In the genomic region with DNA sequence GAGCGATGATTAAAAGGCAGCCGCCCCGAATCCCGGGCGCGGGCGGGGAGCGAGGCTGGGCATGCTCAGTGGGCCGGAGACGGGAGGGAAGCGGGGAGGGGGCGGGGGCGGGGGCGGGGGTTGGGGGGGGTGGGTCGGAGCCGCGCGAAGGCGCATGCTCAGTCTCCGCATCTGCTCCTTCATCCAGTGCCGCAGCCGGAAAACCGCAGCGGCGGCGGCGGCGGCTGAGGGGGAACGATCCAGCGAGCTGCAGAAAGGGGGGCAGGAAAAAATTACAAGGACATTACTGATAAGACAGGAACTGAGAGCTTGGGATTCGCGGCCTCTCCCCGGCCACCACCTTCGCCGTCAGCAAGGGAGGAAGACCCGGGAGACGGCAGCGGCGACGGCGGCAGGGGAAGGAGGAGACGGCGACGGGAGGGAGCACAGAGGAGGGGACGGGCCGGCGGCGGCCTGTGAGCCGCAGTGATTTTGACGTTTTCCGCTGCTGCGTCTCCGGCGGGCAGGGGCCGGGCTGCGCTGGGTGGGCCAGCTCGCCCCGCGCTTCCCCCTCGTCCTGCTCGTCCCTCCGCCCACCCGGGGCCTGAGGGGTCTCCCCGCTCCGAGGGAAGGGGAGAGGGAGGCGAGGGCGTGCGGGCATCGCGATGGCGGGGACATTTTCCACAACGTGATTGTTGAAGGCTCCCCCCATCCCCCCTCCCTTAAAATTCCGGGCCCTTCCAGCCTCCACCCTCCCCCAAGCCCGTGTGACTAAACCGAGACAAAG, we compare ENCODE assay signal across 1 cellular context.
TF ChIP-seq lines count a peak whose summit lies in the region.

A gene with protein sequence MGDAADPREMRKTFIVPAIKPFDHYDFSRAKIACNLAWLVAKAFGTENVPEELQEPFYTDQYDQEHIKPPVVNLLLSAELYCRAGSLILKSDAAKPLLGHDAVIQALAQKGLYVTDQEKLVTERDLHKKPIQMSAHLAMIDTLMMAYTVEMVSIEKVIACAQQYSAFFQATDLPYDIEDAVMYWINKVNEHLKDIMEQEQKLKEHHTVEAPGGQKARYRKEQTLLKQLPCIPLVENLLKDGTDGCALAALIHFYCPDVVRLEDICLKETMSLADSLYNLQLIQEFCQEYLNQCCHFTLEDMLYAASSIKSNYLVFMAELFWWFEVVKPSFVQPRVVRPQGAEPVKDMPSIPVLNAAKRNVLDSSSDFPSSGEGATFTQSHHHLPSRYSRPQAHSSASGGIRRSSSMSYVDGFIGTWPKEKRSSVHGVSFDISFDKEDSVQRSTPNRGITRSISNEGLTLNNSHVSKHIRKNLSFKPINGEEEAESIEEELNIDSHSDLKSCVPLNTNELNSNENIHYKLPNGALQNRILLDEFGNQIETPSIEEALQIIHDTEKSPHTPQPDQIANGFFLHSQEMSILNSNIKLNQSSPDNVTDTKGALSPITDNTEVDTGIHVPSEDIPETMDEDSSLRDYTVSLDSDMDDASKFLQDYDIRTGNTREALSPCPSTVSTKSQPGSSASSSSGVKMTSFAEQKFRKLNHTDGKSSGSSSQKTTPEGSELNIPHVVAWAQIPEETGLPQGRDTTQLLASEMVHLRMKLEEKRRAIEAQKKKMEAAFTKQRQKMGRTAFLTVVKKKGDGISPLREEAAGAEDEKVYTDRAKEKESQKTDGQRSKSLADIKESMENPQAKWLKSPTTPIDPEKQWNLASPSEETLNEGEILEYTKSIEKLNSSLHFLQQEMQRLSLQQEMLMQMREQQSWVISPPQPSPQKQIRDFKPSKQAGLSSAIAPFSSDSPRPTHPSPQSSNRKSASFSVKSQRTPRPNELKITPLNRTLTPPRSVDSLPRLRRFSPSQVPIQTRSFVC (N-terminal part only) (plus strand): TSS at position 161 of the 766 bp plus-strand sequence. CDS start 935 bp downstream, outside the sequence.

TF ChIP-seq in HEK293, 187 proteins besides CTCF, POLR2A, EP300 and RAD21 (continued from another document and continues in another):
- TF ChIP-seq ZNF629 (tag by site-specific recombination; IDR thresholded peaks at IDR 0.05) (peak; percentile 44; the same call in 1 of the 2 replicates), ZNF776 (tag by site-specific recombination; IDR thresholded peaks at IDR 0.05; ENCODE audit: borderline replicate concordance) (no peak), BCL11B (tag by site-specific recombination; IDR thresholded peaks at IDR 0.05; ENCODE audit: low read depth) (no peak), SETDB1 (IDR thresholded peaks at IDR 0.05; ENCODE audit: insufficient read length, low read length) (no peak), ZBTB20 (tag by site-specific recombination; IDR thresholded peaks at IDR 0.05) (peak; percentile 73; the same call in 1 of the 2 replicates), ZNF76 (tag by site-specific recombination; IDR thresholded peaks at IDR 0.05; ENCODE audit: borderline replicate concordance, low read depth) (0 out of 2 replicates have a peak, but pooled peaks have one; percentile 41), HOXA7 (CRISPR knock-in tag; IDR thresholded peaks at IDR 0.05; ENCODE audit: borderline replicate concordance) (no peak), KLF10 (tag by site-specific recombination; IDR thresholded peaks at IDR 0.05) (no peak), ZNF610 (tag by site-specific recombination; IDR thresholded peaks at IDR 0.05; ENCODE audit: borderline replicate concordance) (no peak), ZNF707 (tag by site-specific recombination; IDR thresholded peaks at IDR 0.05) (no peak), ZIC2 (tag by site-specific recombination; IDR thresholded peaks at IDR 0.05) (no peak), GLIS2 (tag by site-specific recombination; IDR thresholded peaks at IDR 0.05) (peak; percentile 60)
- TF ChIP-seq, protein P1, sequence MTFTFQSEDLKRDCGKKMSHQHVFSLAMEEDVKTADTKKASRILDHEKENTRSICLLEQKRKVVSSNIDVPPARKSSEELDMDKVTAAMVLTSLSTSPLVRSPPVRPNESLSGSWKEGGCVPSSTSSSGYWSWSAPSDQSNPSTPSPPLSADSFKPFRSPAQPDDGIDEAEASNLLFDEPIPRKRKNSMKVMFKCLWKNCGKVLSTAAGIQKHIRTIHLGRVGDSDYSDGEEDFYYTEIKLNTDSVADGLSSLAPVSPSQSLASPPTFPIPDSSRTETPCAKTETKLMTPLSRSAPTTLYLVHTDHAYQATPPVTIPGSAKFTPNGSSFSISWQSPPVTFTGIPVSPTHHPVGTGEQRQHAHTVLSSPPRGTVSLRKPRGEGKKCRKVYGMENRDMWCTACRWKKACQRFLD (tag by site-specific recombination; IDR thresholded peaks at IDR 0.05), result no peak
- TF ChIP-seq, protein P2, sequence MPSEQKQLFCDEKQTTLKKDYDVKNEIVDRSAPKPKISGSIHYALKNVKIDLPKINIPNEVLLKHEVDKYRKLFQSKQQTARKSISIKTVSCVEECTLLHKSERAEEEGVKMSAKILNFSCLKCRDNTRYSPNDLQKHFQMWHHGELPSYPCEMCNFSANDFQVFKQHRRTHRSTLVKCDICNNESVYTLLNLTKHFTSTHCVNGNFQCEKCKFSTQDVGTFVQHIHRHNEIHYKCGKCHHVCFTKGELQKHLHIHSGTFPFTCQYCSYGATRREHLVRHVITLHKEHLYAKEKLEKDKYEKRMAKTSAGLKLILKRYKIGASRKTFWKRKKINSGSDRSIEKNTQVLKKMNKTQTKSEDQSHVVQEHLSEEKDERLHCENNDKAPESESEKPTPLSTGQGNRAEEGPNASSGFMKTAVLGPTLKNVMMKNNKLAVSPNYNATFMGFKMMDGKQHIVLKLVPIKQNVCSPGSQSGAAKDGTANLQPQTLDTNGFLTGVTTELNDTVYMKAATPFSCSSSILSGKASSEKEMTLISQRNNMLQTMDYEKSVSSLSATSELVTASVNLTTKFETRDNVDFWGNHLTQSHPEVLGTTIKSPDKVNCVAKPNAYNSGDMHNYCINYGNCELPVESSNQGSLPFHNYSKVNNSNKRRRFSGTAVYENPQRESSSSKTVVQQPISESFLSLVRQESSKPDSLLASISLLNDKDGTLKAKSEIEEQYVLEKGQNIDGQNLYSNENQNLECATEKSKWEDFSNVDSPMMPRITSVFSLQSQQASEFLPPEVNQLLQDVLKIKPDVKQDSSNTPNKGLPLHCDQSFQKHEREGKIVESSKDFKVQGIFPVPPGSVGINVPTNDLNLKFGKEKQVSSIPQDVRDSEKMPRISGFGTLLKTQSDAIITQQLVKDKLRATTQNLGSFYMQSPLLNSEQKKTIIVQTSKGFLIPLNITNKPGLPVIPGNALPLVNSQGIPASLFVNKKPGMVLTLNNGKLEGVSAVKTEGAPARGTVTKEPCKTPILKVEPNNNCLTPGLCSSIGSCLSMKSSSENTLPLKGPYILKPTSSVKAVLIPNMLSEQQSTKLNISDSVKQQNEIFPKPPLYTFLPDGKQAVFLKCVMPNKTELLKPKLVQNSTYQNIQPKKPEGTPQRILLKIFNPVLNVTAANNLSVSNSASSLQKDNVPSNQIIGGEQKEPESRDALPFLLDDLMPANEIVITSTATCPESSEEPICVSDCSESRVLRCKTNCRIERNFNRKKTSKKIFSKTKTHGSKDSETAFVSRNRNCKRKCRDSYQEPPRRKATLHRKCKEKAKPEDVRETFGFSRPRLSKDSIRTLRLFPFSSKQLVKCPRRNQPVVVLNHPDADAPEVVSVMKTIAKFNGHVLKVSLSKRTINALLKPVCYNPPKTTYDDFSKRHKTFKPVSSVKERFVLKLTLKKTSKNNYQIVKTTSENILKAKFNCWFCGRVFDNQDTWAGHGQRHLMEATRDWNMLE (tag by site-specific recombination; conservative IDR thresholded peaks at IDR 0.05; ENCODE audit: low read depth), result no peak
- TF ChIP-seq, protein P3, sequence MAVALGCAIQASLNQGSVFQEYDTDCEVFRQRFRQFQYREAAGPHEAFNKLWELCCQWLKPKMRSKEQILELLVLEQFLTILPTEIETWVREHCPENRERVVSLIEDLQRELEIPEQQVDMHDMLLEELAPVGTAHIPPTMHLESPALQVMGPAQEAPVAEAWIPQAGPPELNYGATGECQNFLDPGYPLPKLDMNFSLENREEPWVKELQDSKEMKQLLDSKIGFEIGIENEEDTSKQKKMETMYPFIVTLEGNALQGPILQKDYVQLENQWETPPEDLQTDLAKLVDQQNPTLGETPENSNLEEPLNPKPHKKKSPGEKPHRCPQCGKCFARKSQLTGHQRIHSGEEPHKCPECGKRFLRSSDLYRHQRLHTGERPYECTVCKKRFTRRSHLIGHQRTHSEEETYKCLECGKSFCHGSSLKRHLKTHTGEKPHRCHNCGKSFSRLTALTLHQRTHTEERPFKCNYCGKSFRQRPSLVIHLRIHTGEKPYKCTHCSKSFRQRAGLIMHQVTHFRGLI (tag by site-specific recombination; IDR thresholded peaks at IDR 0.05), result no peak
- TF ChIP-seq, protein P4, sequence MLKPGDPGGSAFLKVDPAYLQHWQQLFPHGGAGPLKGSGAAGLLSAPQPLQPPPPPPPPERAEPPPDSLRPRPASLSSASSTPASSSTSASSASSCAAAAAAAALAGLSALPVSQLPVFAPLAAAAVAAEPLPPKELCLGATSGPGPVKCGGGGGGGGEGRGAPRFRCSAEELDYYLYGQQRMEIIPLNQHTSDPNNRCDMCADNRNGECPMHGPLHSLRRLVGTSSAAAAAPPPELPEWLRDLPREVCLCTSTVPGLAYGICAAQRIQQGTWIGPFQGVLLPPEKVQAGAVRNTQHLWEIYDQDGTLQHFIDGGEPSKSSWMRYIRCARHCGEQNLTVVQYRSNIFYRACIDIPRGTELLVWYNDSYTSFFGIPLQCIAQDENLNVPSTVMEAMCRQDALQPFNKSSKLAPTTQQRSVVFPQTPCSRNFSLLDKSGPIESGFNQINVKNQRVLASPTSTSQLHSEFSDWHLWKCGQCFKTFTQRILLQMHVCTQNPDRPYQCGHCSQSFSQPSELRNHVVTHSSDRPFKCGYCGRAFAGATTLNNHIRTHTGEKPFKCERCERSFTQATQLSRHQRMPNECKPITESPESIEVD (tag by site-specific recombination; IDR thresholded peaks at IDR 0.05), result no peak
- TF ChIP-seq, protein P5, sequence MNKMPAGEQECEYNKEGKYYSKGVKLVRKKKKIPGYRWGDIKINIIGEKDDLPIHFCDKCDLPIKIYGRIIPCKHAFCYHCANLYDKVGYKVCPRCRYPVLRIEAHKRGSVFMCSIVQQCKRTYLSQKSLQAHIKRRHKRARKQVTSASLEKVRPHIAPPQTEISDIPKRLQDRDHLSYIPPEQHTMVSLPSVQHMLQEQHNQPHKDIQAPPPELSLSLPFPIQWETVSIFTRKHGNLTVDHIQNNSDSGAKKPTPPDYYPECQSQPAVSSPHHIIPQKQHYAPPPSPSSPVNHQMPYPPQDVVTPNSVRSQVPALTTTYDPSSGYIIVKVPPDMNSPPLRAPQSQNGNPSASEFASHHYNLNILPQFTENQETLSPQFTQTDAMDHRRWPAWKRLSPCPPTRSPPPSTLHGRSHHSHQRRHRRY (tag by site-specific recombination; IDR thresholded peaks at IDR 0.05), result no peak
- TF ChIP-seq, protein P6, sequence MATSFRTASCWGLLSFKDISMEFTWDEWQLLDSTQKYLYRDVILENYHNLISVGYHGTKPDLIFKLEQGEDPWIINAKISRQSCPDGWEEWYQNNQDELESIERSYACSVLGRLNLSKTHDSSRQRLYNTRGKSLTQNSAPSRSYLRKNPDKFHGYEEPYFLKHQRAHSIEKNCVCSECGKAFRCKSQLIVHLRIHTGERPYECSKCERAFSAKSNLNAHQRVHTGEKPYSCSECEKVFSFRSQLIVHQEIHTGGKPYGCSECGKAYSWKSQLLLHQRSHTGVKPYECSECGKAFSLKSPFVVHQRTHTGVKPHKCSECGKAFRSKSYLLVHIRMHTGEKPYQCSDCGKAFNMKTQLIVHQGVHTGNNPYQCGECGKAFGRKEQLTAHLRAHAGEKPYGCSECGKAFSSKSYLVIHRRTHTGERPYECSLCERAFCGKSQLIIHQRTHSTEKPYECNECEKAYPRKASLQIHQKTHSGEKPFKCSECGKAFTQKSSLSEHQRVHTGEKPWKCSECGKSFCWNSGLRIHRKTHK (tag by site-specific recombination; IDR thresholded peaks at IDR 0.05), result no peak
- TF ChIP-seq, protein P7, sequence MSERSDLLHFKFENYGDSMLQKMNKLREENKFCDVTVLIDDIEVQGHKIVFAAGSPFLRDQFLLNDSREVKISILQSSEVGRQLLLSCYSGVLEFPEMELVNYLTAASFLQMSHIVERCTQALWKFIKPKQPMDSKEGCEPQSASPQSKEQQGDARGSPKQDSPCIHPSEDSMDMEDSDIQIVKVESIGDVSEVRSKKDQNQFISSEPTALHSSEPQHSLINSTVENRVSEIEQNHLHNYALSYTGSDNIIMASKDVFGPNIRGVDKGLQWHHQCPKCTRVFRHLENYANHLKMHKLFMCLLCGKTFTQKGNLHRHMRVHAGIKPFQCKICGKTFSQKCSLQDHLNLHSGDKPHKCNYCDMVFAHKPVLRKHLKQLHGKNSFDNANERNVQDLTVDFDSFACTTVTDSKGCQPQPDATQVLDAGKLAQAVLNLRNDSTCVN (tag by site-specific recombination; optimal IDR thresholded peaks at IDR 0.05), result peak; percentile 84
- TF ChIP-seq, protein P8, sequence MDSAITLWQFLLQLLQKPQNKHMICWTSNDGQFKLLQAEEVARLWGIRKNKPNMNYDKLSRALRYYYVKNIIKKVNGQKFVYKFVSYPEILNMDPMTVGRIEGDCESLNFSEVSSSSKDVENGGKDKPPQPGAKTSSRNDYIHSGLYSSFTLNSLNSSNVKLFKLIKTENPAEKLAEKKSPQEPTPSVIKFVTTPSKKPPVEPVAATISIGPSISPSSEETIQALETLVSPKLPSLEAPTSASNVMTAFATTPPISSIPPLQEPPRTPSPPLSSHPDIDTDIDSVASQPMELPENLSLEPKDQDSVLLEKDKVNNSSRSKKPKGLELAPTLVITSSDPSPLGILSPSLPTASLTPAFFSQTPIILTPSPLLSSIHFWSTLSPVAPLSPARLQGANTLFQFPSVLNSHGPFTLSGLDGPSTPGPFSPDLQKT (IDR thresholded peaks at IDR 0.05; ENCODE audit: borderline replicate concordance, low read depth, low read length), result no peak
- TF ChIP-seq, protein P9, sequence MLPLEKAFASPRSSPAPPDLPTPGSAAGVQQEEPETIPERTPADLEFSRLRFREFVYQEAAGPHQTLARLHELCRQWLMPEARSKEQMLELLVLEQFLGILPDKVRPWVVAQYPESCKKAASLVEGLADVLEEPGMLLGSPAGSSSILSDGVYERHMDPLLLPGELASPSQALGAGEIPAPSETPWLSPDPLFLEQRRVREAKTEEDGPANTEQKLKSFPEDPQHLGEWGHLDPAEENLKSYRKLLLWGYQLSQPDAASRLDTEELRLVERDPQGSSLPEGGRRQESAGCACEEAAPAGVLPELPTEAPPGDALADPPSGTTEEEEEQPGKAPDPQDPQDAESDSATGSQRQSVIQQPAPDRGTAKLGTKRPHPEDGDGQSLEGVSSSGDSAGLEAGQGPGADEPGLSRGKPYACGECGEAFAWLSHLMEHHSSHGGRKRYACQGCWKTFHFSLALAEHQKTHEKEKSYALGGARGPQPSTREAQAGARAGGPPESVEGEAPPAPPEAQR (tag by site-specific recombination; IDR thresholded peaks at IDR 0.05), result no peak
- TF ChIP-seq, protein P10, sequence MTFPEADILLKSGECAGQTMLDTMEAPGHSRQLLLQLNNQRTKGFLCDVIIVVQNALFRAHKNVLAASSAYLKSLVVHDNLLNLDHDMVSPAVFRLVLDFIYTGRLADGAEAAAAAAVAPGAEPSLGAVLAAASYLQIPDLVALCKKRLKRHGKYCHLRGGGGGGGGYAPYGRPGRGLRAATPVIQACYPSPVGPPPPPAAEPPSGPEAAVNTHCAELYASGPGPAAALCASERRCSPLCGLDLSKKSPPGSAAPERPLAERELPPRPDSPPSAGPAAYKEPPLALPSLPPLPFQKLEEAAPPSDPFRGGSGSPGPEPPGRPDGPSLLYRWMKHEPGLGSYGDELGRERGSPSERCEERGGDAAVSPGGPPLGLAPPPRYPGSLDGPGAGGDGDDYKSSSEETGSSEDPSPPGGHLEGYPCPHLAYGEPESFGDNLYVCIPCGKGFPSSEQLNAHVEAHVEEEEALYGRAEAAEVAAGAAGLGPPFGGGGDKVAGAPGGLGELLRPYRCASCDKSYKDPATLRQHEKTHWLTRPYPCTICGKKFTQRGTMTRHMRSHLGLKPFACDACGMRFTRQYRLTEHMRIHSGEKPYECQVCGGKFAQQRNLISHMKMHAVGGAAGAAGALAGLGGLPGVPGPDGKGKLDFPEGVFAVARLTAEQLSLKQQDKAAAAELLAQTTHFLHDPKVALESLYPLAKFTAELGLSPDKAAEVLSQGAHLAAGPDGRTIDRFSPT (tag by site-specific recombination; IDR thresholded peaks at IDR 0.05), result 0 out of 2 replicates have a peak, but pooled peaks have one; percentile 31
